Comparison of ENCODE assay signal across 8 cellular contexts in genomic region chr9:128159784-128160602, GRCh38. TPM values are rescaled to one million over a fixed set of nuclear protein-coding genes. Genes with fewer than 3 reads are reported as not detected.
DNase-seq lines count a peak whose midpoint lies in the region; ATAC-seq and TF ChIP-seq lines count a peak whose summit lies in the region.

BBLN (plus strand) TSS chr9:128160265; CDS start chr9:128160408, 143 bp downstream.

- peak; percentile 42 to 59 for TF ChIP-seq POLR2A in Peyer's patch (IDR thresholded peaks at IDR 0.05)

- H3K4me3 ChIP-seq in Peyer's patch (peak within 1 kb of the TSS; percentile 66 to 77 (median 69)), muscle layer of duodenum (ENCODE audit: low read depth in 1 of 2, low read length in 2 of 2) (peak within 1 kb of the TSS; percentile 77)

- H3K27ac ChIP-seq in KOPT-K1 (ENCODE audit: low read depth, low read length, poor library complexity, severe bottlenecking) = peak within 1 kb of the TSS; percentile 78
- peak within 1 kb of the TSS; percentile 67 to 80 (median 78) for H3K27ac ChIP-seq in Peyer's patch
- peak within 1 kb of the TSS; percentile 63 for H3K27ac ChIP-seq in muscle layer of duodenum (ENCODE audit: low read length)

- DNase-seq in DMS 273 (lab: John Stamatoyannopoulos, UW; ENCODE audit: unreplicated experiment) (peak; percentile 97), Peyer's patch (peak; percentile 92 to 98 (median 97))
- DNase-seq in activated T-cell treated with anti-CD3 and anti-CD28 coated beads, Interleukin-2, amount 50 U/mL, for 48 hours = peak; percentile 94 to 97
- DNase-seq in stimulated activated CD8-positive, alpha-beta memory T cell treated with anti-CD3 and anti-CD28 coated beads, Interleukin-7, amount 100 ng/mL, for 24 hours (ENCODE audit: low read depth) = peak; percentile 87

- H3K36me3 ChIP-seq in KOPT-K1 (ENCODE audit: insufficient read depth, low read length) = peaks cover 33% of the 10 kb centered on the region
- peaks cover 0 to 21% (median 0%) of the 10 kb centered on the region in 3 donors for H3K36me3 ChIP-seq in Peyer's patch
- H3K36me3 ChIP-seq in muscle layer of duodenum (ENCODE audit: control insufficient read depth in 1 of 2, insufficient read depth in 2 of 2, low read length in 2 of 2) = peaks cover 17 to 26% of the 10 kb centered on the region in 2 donors

- H3K4me1 ChIP-seq in Peyer's patch = no peaks in the 10 kb centered on the region
- H3K4me1 ChIP-seq in muscle layer of duodenum (ENCODE audit: control insufficient read depth in 1 of 2, insufficient read depth in 2 of 2, low read length in 2 of 2) = peaks cover 4 to 12% of the 10 kb centered on the region in 2 donors

- ATAC-seq in GM21619 (IDR thresholded peaks at IDR 0.05; ENCODE audit: unreplicated experiment) = peak; percentile 68
- peak; percentile 90 for ATAC-seq in esophagus mucosa

- no peaks in the 10 kb centered on the region for H3K9me3 ChIP-seq in KOPT-K1 (ENCODE audit: insufficient read depth, low read length, poor library complexity, severe bottlenecking)
- H3K9me3 ChIP-seq in Peyer's patch = no peaks in the 10 kb centered on the region
- H3K9me3 ChIP-seq in muscle layer of duodenum (ENCODE audit: control insufficient read depth in 1 of 2, low read length in 2 of 2) = no peaks in the 10 kb centered on the region

- H3K27me3 ChIP-seq in Peyer's patch = no peaks in the 10 kb centered on the region
- H3K27me3 ChIP-seq in muscle layer of duodenum (ENCODE audit: low read depth, low read length) = no peaks in the 10 kb centered on the region

- no peak for TF ChIP-seq CTCF in Peyer's patch (IDR thresholded peaks at IDR 0.05)

RNA-seq across cellular contexts. Expression of gene BBLN, which starts in this region (rescaled TPM):
- total RNA-seq in Peyer's patch = 10 to 100 TPM; 38.8 to 93.7 (median 70.2) TPM
- 56.1 TPM for total RNA-seq in esophagus mucosa

Comparison
In these comparisons a context has a peak if more than half of its experiments do, and no peak if none do; other contexts are left out.
1. Peak in every context shown above with its lines: DNase-seq, ATAC-seq, H3K4me3 ChIP-seq and H3K27ac ChIP-seq.